ENCODE assay signal across 23 cellular contexts in the genomic region with DNA sequence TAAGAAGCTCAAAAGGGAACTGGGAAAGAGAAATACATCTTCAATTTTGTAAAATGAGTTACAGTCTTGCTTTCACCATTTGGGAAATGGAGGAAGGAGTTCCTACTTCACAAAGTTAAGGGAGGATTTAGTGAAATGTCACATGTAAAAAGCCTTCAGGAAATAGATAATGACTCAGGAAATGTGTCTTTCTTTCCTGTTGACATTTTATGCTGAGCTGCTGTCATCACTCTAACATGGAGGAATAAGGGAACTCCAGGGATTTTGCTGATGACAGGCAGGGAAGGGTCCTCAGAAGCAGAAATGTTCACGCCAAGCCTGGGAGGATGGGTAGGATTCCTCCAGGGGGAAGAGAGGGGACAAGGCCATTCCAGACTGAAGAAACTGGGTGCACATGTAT.
DNase-seq lines count a peak whose midpoint lies in the region; ATAC-seq, FAIRE-seq and TF ChIP-seq lines count a peak whose summit lies in the region.
"Had no signal": no experiment of that assay in that cellular context is flagged by ENCODE, and none has a peak within 500 bp of the region (broad histone marks: within the 10 kb centered on the region; RNA-seq: fewer than 3 reads in every experiment).

No MANE protein-coding gene starts in this region.

- intact Hi-C loops in thyroid gland (cut with DNase I) (no loop called here), heart right ventricle (cut with DNase I) (loop anchor here in 1 of 10 donors (10.0 kb wide), 1 partner anchor 127 kb away; no protein-coding TSS in a partner anchor)

- H3K27me3 ChIP-seq in astrocyte (ENCODE audit: insufficient read depth, low read length) (no peaks in the 10 kb centered on the region), thyroid gland (no peaks in the 10 kb centered on the region), heart right ventricle (no peaks in the 10 kb centered on the region)
- H3K27me3 ChIP-seq: SJCRH30 had no signal

- peaks cover 17% of the 10 kb centered on the region for H3K4me1 Mint-ChIP-seq in astrocyte (ENCODE audit: low read depth, unreplicated experiment)
- H3K4me1 Mint-ChIP-seq: IgD-negative memory B cell had no signal

- TF ChIP-seq CTCF in astrocyte (IDR thresholded peaks at IDR 0.05; ENCODE audit: insufficient read depth, low read depth, low read length) = no peak
- no peak for TF ChIP-seq CTCF in thyroid gland (IDR thresholded peaks at IDR 0.05)
- no peak for TF ChIP-seq CTCF in heart right ventricle (IDR thresholded peaks at IDR 0.05)

- H3K27me3 Mint-ChIP-seq in astrocyte (ENCODE audit: low read depth, unreplicated experiment) = peaks cover 3% of the 10 kb centered on the region

- ATAC-seq in HG03108 (IDR thresholded peaks at IDR 0.05; ENCODE audit: unreplicated experiment) (no peak), heart right ventricle (no peak)
- ATAC-seq: CD8-positive, alpha-beta T cell had no signal

- DNase-seq in DMS53 treated with DMSO at 0.1 percent for 48 hours (lab: John Stamatoyannopoulos, UW; ENCODE audit: unreplicated experiment) (peak; percentile 33), KBM-7 (peak; percentile 32), astrocyte (ENCODE audit: low read depth) (no peak), LoVo (ENCODE audit: low spot score) (no peak), thyroid gland (no peak), heart right ventricle (no peak)
- DNase-seq: ACHN; C1 segment of cervical spinal cord; Calu3; CD8-positive, alpha-beta T cell; DMS153; GF-D8; H9; NCI-H1694 treated with DMSO at 0.1 percent for 48 hours; NCI-H2081 treated with DMSO at 0.1 percent for 48 hours; NCI-H526 had no signal

- H3K4me3 ChIP-seq in astrocyte (ENCODE audit: insufficient read depth, low read depth, low read length) = no peak overlapping the region
- no peak overlapping the region for H3K4me3 ChIP-seq in mesodermal cell (ENCODE audit: extremely low read depth, insufficient read depth, low read length, poor library complexity, severe bottlenecking)
- H3K4me3 ChIP-seq in thyroid gland (replicated peaks in 1 of 3) = no peak overlapping the region
- H3K4me3 ChIP-seq in heart right ventricle = no peak overlapping the region
- H3K4me3 ChIP-seq: MG63, SJCRH30 had no signal

- H3K27ac ChIP-seq in astrocyte (ENCODE audit: low read depth, low read length) (no peak overlapping the region), mesodermal cell (ENCODE audit: low read depth, low read length, severe bottlenecking) (peak overlapping the region; percentile 91), thyroid gland (no peak overlapping the region), heart right ventricle (no peak overlapping the region)
- H3K27ac ChIP-seq: SJCRH30 had no signal

- H3K36me3 ChIP-seq in astrocyte (ENCODE audit: insufficient read depth, low read length) (no peaks in the 10 kb centered on the region), mesodermal cell (ENCODE audit: control insufficient read depth, insufficient read depth, low read length) (no peaks in the 10 kb centered on the region), thyroid gland (no peaks in the 10 kb centered on the region), heart right ventricle (no peaks in the 10 kb centered on the region)
- H3K36me3 ChIP-seq: MG63, SJCRH30 had no signal

- no peaks in the 10 kb centered on the region for H4K20me1 ChIP-seq in astrocyte (ENCODE audit: insufficient read depth, low read length)

- H3K36me3 Mint-ChIP-seq in astrocyte (ENCODE audit: low read depth, unreplicated experiment) = no peaks in the 10 kb centered on the region
- H3K36me3 Mint-ChIP-seq: CD8-positive, alpha-beta T cell had no signal

- H3K4me2 ChIP-seq in astrocyte (ENCODE audit: low read length) = no peak overlapping the region

- peak overlapping the region; percentile 43 for H3K27ac Mint-ChIP-seq in astrocyte (ENCODE audit: unreplicated experiment)
- H3K27ac Mint-ChIP-seq: CD8-positive, alpha-beta T cell; IgD-negative memory B cell had no signal

- H3K4me3 Mint-ChIP-seq in astrocyte (ENCODE audit: unreplicated experiment) = no peak overlapping the region
- H3K4me3 Mint-ChIP-seq: CD8-positive, alpha-beta T cell; H9; IgD-negative memory B cell had no signal

- no peak overlapping the region for H3K9ac ChIP-seq in astrocyte (ENCODE audit: low read length)

- H2AFZ ChIP-seq in astrocyte (ENCODE audit: low read depth, low read length) = no peak overlapping the region

- TF ChIP-seq POLR2A in thyroid gland (IDR thresholded peaks at IDR 0.05) = no peak

- H3K4me1 ChIP-seq in astrocyte (ENCODE audit: insufficient read depth, low read length) (no peaks in the 10 kb centered on the region), mesodermal cell (ENCODE audit: control insufficient read depth, insufficient read depth, low read length, poor library complexity, severe bottlenecking) (peaks cover 17% of the 10 kb centered on the region), thyroid gland (no peaks in the 10 kb centered on the region), heart right ventricle (peaks cover 0 to 17% (median 0%) of the 10 kb centered on the region in 9 donors)

- FAIRE-seq in astrocyte (lab: Jason Lieb, UNC) = no peak
- FAIRE-seq: HTR-8/SVneo, RCC 7860 had no signal

- no peaks in the 10 kb centered on the region for H3K79me2 ChIP-seq in astrocyte (ENCODE audit: insufficient read depth, low read length)

- 88 to 92% methylated on average over 1 of the region's 1 CpG for WGBS in mesodermal cell (ENCODE audit: insufficient coverage in 2 of 2), 2 experiments
- 76 to 81% methylated on average over 1 of the region's 1 CpG for WGBS in thyroid gland, 2 donors
- 38 to 50% methylated on average over 1 of the region's 1 CpG for WGBS in heart right ventricle, 2 donors

- in situ Hi-C loops in KBM-7 (cut with MboI; ENCODE audit: low pct_unique_long_range_greater_than_20kb, low sequenced_read_pairs) = no loop called here

- H3K9me3 ChIP-seq in astrocyte (ENCODE audit: insufficient read depth, low read depth, low read length) (no peaks in the 10 kb centered on the region), mesodermal cell (ENCODE audit: control insufficient read depth, low read length) (peaks cover 28% of the 10 kb centered on the region), thyroid gland (no peaks in the 10 kb centered on the region), heart right ventricle (peaks cover 0 to 27% (median 0%) of the 10 kb centered on the region in 11 donors)
- H3K9me3 ChIP-seq: MG63, SJCRH30 had no signal

- H3K9me3 Mint-ChIP-seq in astrocyte (ENCODE audit: unreplicated experiment) = peaks cover 5% of the 10 kb centered on the region

Comparison
In these comparisons a context has a peak if more than half of its experiments do, and no peak if none do; other contexts are left out.
1. DNase-seq: peak in DMS53 treated with DMSO at 0.1 percent for 48 hours (single experiment) and KBM-7 (single experiment); none in astrocyte (single experiment), LoVo (single experiment), thyroid gland (0 of 2) and heart right ventricle (0 of 2).